In the genomic region with DNA sequence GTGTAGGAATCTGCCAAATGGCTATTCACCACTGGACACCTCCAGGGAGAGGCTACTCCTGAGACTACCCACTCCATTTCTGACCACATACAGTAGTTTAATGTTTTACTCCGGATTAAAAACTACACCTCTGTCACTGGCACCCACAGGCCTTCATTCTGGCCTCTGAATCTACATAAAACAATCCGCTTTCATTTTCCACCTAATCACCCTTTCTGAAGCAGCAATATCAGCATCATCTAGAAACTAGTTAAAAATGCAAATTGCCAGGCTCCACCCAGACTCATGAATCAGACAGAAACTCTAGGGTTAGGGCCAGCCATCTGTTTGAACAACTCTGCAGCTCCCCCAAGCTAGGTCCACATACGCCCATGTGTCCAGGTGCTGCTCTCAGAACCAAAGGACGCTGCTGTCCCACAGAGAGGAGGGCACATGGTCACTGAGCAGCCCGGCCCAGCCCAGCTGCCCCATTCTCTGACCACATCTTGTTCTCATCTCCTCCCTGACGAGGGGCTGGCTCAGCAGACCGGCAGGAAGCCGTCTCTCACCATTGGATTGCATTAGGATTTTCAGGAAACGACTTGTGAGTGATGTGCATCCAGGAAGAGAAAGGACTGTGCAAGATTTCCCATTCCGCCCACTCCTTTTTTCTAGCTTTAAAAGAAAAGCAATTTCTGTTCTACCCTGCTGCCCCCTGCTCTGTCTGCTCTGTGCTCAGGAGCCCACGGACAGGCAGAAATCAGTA, we compare ENCODE assay signal across 8 cellular contexts. TPM values are rescaled to one million over a fixed set of nuclear protein-coding genes. Genes with fewer than 3 reads are reported as not detected.
DNase-seq lines count a peak whose midpoint lies in the region; ATAC-seq and TF ChIP-seq lines count a peak whose summit lies in the region.

No MANE protein-coding gene starts in this region.

- H3K4me2 ChIP-seq in neural progenitor cell = peak overlapping the region; percentile 37

- peak overlapping the region; percentile 16 to 35 for H3K9ac ChIP-seq in duodenal mucosa (ENCODE audit: low read depth in 1 of 2, low read length in 2 of 2)
- no peak overlapping the region for H3K9ac ChIP-seq in neural progenitor cell

- ATAC-seq in GM19035 (IDR thresholded peaks at IDR 0.05; ENCODE audit: unreplicated experiment) (peak; percentile 97), HG03060 (IDR thresholded peaks at IDR 0.05; ENCODE audit: low read depth, unreplicated experiment) (peak; percentile 97)

- H3K27me3 ChIP-seq in duodenal mucosa (ENCODE audit: control insufficient read depth in 1 of 2, insufficient read depth in 2 of 2, low read length in 2 of 2) (no peaks in the 10 kb centered on the region), neural progenitor cell (no peaks in the 10 kb centered on the region)

- peaks cover 0 to 5% of the 10 kb centered on the region in 2 donors for H3K36me3 ChIP-seq in duodenal mucosa (ENCODE audit: control insufficient read depth in 1 of 2, insufficient read depth in 2 of 2, low read length in 2 of 2)
- H3K36me3 ChIP-seq in neural progenitor cell = no peaks in the 10 kb centered on the region

- H3K79me2 ChIP-seq in neural progenitor cell (ENCODE audit: low read depth) = peaks cover 12% of the 10 kb centered on the region

- peaks cover 25% of the 10 kb centered on the region for H3K4me1 Mint-ChIP-seq in neural progenitor cell

- H3K9me3 ChIP-seq in duodenal mucosa (ENCODE audit: control insufficient read depth in 1 of 2, low read length in 2 of 2) (no peaks in the 10 kb centered on the region), neural progenitor cell (ENCODE audit: low read depth) (no peaks in the 10 kb centered on the region)

- H4K20me1 ChIP-seq in neural progenitor cell (ENCODE audit: low read depth) = no peaks in the 10 kb centered on the region

- DNase-seq in activated CD4-positive, CD25-positive, alpha-beta regulatory T cell treated with anti-CD3 and anti-CD28 coated beads, Interleukin-2, amount 50 U/mL, for 16 hours (ENCODE audit: low read depth, low spot score) = peak; percentile 23
- DNase-seq in neural progenitor cell (ENCODE audit: low spot score) = peak; percentile 15
- no peak for DNase-seq in ureter (ENCODE audit: low spot score)
- no peak for DNase-seq in NCI-H2196 treated with DMSO at 0.1 percent for 48 hours (lab: John Stamatoyannopoulos, UW; ENCODE audit: unreplicated experiment)
- no peak for DNase-seq in UCSD-AML1 (lab: John Stamatoyannopoulos, UW; ENCODE audit: unreplicated experiment)

- peak overlapping the region; percentile 37 for H3K4me3 Mint-ChIP-seq in neural progenitor cell

- no peaks in the 10 kb centered on the region for H3K27me3 Mint-ChIP-seq in neural progenitor cell (ENCODE audit: insufficient read depth, low read depth)

- H3K4me1 ChIP-seq in duodenal mucosa (ENCODE audit: control insufficient read depth in 1 of 2, insufficient read depth in 2 of 2, low read length in 2 of 2) (peaks cover 47% of the 10 kb centered on the region in 2 donors), neural progenitor cell (peaks cover 26% of the 10 kb centered on the region)

- peaks cover 4% of the 10 kb centered on the region for H3K9me3 Mint-ChIP-seq in neural progenitor cell

- peaks cover 10% of the 10 kb centered on the region for H3K36me3 Mint-ChIP-seq in neural progenitor cell

- peak overlapping the region; percentile 89 for H3K27ac Mint-ChIP-seq in neural progenitor cell

- peak overlapping the region; percentile 6 to 37 for H3K4me3 ChIP-seq in duodenal mucosa (ENCODE audit: low read depth in 1 of 2, low read length in 2 of 2)
- no peak overlapping the region for H3K4me3 ChIP-seq in neural progenitor cell

- no peak overlapping the region for H2AFZ ChIP-seq in neural progenitor cell (replicated peaks)

- no peak for TF ChIP-seq CTCF in neural progenitor cell (IDR thresholded peaks at IDR 0.05)

- no peaks in the 10 kb centered on the region for H3F3A ChIP-seq in neural progenitor cell (ENCODE audit: low read depth)

- H3K27ac ChIP-seq in duodenal mucosa (ENCODE audit: low read depth, low read length) (peak overlapping the region; percentile 70), neural progenitor cell (peak overlapping the region; percentile 64)

RNA-seq across cellular contexts. Expression of a gene that starts 34.7 kb away (rescaled TPM):
- total RNA-seq in neural progenitor cell (ENCODE audit: low replicate concordance) (11.5 and 20.9 TPM in 2 replicates), ureter (17.4 TPM)

Comparison
In these comparisons a context has a peak if more than half of its experiments do, and no peak if none do; other contexts are left out.
1. DNase-seq: peak in activated CD4-positive, CD25-positive, alpha-beta regulatory T cell treated with anti-CD3 and anti-CD28 coated beads, Interleukin-2, amount 50 U/mL, for 16 hours (single experiment) and neural progenitor cell (single experiment); none in ureter (single experiment), NCI-H2196 treated with DMSO at 0.1 percent for 48 hours (single experiment) and UCSD-AML1 (single experiment).